In genomic region chr10:26859241-26860025, GRCh38 we compare ENCODE assay signal across 8 cellular contexts. TPM values are rescaled to one million over a fixed set of nuclear protein-coding genes. Genes with fewer than 3 reads are reported as not detected.
A peak's percentile ranks its signal among the peaks of the same experiment; 100 is the strongest.
DNase-seq lines count a peak whose midpoint lies in the region; ATAC-seq and TF ChIP-seq lines count a peak whose summit lies in the region.

No MANE protein-coding gene starts in this region.

- H3K4me1 ChIP-seq in fibroblast of lung (ENCODE audit: control insufficient read depth, extremely low read depth, insufficient read depth, low read length) (no peaks in the 10 kb centered on the region), rectal smooth muscle tissue (ENCODE audit: control insufficient read depth, insufficient read depth, low read length) (peaks cover 2% of the 10 kb centered on the region)

- DNase-seq in GM12865 (ENCODE audit: low read depth): no peak
- no peak for DNase-seq in RWPE1 (ENCODE audit: low spot score)
- peak in 1 of 2 donors; percentile 25 for DNase-seq in fibroblast of lung (ENCODE audit: low read depth in 2 of 2)
- no peak for DNase-seq in HuH-7 (ENCODE audit: low spot score)
- DNase-seq in AG08395 (ENCODE audit: low spot score): no peak
- no peak for DNase-seq in RPMI8226

- H3K4me3 ChIP-seq in GM12865 (ENCODE audit: low read depth, low read length) (peak overlapping the region; percentile 95), fibroblast of lung (replicated peaks in 1 of 4; ENCODE audit: control extremely low read depth in 1 of 4, insufficient read depth in 1 of 4, low read depth in 3 of 4, low read length in 4 of 4) (peak overlapping the region; percentile 78 to 96 (median 84)), rectal smooth muscle tissue (ENCODE audit: low read length) (peak overlapping the region; percentile 95)

- H3K9me3 ChIP-seq in fibroblast of lung (ENCODE audit: control insufficient read depth, insufficient read depth, low read depth, low read length): no peaks in the 10 kb centered on the region

- peaks cover 53% of the 10 kb centered on the region for H3K79me2 ChIP-seq in fibroblast of lung (ENCODE audit: control insufficient read depth, insufficient read depth, low read length)

- TF ChIP-seq CTCF in GM12865 (IDR thresholded peaks at IDR 0.05; ENCODE audit: insufficient read depth, low read depth, low read length, missing control alignments) (no peak), RWPE1 (conservative IDR thresholded peaks at IDR 0.05; ENCODE audit: low read depth) (no peak), fibroblast of lung (conservative IDR thresholded peaks at IDR 0.05 in 1 of 2, IDR thresholded peaks at IDR 0.05 in 1 of 2; ENCODE audit: low read depth in 1 of 2, low read length in 2 of 2) (no peak)

- H3K9ac ChIP-seq in fibroblast of lung (ENCODE audit: insufficient read depth, low read length) (peak overlapping the region; percentile 54), rectal smooth muscle tissue (ENCODE audit: low read length) (peak overlapping the region; percentile 46)

- H3K36me3 ChIP-seq in fibroblast of lung (ENCODE audit: control insufficient read depth, insufficient read depth, low read length): no peaks in the 10 kb centered on the region
- H3K36me3 ChIP-seq in rectal smooth muscle tissue (ENCODE audit: control insufficient read depth, insufficient read depth, low read length): no peaks in the 10 kb centered on the region

- POLR2A ChIA-PET in RWPE1 (lab: Yijun Ruan, JAX; ENCODE audit: low non-redundant PET): no interaction called here

- no peak for ATAC-seq in GM19452 (IDR thresholded peaks at IDR 0.05; ENCODE audit: unreplicated experiment)

- peaks cover 3% of the 10 kb centered on the region for H3K27me3 ChIP-seq in fibroblast of lung (ENCODE audit: control insufficient read depth, insufficient read depth, low read length)
- no peaks in the 10 kb centered on the region for H3K27me3 ChIP-seq in rectal smooth muscle tissue (ENCODE audit: control insufficient read depth, insufficient read depth, low read length)

- H3K27ac ChIP-seq in RWPE1 (peak overlapping the region; percentile 98), fibroblast of lung (ENCODE audit: insufficient read depth, low read length) (peak overlapping the region; percentile 75), rectal smooth muscle tissue (ENCODE audit: low read depth, low read length) (peak overlapping the region; percentile 85)

- H3K4me2 ChIP-seq in fibroblast of lung (ENCODE audit: extremely low read depth, insufficient read depth, low read length): peak overlapping the region; percentile 86

- peak overlapping the region; percentile 7 for H2AFZ ChIP-seq in fibroblast of lung (ENCODE audit: low read length)

- CTCF ChIA-PET in RWPE1 (lab: Yijun Ruan, JAX): interaction anchor here (0.6 kb wide), 1 partner anchor 133 kb away, joined by 3 read pairs; no protein-coding TSS in a partner anchor

- peaks cover 2% of the 10 kb centered on the region for H4K20me1 ChIP-seq in fibroblast of lung (ENCODE audit: control insufficient read depth, extremely low read depth, insufficient read depth, low read length)

RNA-seq across cellular contexts. Expression of gene ABI1, which starts 1.3 kb away (rescaled TPM):
- total RNA-seq in fibroblast of lung: 20.5 and 29.4 TPM in 2 replicates
- 69.7 and 74.3 TPM in 2 replicates for polyA plus RNA-seq in fibroblast of lung
- 37.0 and 39.9 TPM in 2 replicates for polyA plus RNA-seq in fibroblast of lung (2012)
- polyA minus RNA-seq in fibroblast of lung (ENCODE audit: low replicate concordance): 18.0 and 21.0 TPM in 2 replicates
